ENCODE assay signal across 1 cellular context in the genomic region with DNA sequence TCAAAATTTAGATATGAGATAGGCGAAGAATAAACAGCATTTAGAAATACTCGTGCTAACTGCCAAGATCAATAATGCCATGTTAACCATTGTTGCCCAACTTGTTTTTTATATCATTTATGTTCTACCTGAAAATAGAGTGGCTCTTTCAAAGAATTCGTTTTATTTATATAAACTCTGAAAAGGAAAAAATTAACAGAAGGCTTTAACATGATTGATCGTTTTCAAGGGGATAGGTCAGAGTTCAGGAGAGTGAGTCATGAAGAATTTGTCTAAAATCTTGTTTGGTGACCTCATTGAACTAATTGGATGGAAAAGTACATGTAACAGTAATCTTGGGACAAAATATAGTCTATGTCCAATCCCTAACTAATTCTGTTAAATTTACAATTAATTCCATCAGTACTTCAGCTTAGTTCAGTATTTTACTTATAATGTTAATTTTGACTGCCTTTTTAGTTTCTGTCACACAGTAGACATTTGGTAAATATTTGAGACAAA.
TF ChIP-seq lines count a peak whose summit lies in the region.

No MANE protein-coding gene starts in this region.

TF ChIP-seq in HepG2, 621 proteins besides CTCF, POLR2A, EP300 and RAD21 (continued from another document and continues in another):
- TF ChIP-seq, protein P1, sequence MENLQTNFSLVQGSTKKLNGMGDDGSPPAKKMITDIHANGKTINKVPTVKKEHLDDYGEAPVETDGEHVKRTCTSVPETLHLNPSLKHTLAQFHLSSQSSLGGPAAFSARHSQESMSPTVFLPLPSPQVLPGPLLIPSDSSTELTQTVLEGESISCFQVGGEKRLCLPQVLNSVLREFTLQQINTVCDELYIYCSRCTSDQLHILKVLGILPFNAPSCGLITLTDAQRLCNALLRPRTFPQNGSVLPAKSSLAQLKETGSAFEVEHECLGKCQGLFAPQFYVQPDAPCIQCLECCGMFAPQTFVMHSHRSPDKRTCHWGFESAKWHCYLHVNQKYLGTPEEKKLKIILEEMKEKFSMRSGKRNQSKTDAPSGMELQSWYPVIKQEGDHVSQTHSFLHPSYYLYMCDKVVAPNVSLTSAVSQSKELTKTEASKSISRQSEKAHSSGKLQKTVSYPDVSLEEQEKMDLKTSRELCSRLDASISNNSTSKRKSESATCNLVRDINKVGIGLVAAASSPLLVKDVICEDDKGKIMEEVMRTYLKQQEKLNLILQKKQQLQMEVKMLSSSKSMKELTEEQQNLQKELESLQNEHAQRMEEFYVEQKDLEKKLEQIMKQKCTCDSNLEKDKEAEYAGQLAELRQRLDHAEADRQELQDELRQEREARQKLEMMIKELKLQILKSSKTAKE (CRISPR knock-in tag; IDR thresholded peaks at IDR 0.05; ENCODE audit: borderline replicate concordance) = no peak; the same call in 1 of the 2 replicates
- TF ChIP-seq KDM5A (IDR thresholded peaks at IDR 0.05; ENCODE audit: borderline replicate concordance, low read length) (no peak), ATM (IDR thresholded peaks at IDR 0.05; ENCODE audit: borderline replicate concordance) (no peak), ASH2L (IDR thresholded peaks at IDR 0.05; ENCODE audit: insufficient read length, low read depth, low read length) (peak; percentile 68), ZNF34 (CRISPR knock-in tag; IDR thresholded peaks at IDR 0.05; ENCODE audit: borderline replicate concordance) (0 out of 2 replicates have a peak, but pooled peaks have one; percentile 58), TRIM24 (CRISPR knock-in tag; IDR thresholded peaks at IDR 0.05) (no peak), CEBPG (CRISPR knock-in tag; IDR thresholded peaks at IDR 0.05) (peak; percentile 81), SCMH1 (CRISPR knock-in tag; IDR thresholded peaks at IDR 0.05; ENCODE audit: borderline replicate concordance) (no peak), ZNF547 (CRISPR knock-in tag; IDR thresholded peaks at IDR 0.05) (no peak), DNMT1 (CRISPR knock-in tag; IDR thresholded peaks at IDR 0.05) (no peak), PLRG1 (conservative IDR thresholded peaks at IDR 0.05) (no peak), XRCC5 (optimal IDR thresholded peaks at IDR 0.05; ENCODE audit: low read length) (no peak), CC2D1A (CRISPR knock-in tag; IDR thresholded peaks at IDR 0.05) (no peak), TEAD3 (CRISPR knock-in tag; optimal IDR thresholded peaks at IDR 0.05; ENCODE audit: borderline replicate concordance) (peak; percentile 49), KLF16 (CRISPR knock-in tag; IDR thresholded peaks at IDR 0.05) (no peak), U2AF1 (optimal IDR thresholded peaks at IDR 0.05; ENCODE audit: low read depth, low read length) (no peak), SP5 (CRISPR knock-in tag; IDR thresholded peaks at IDR 0.05; ENCODE audit: borderline replicate concordance, low read depth) (no peak), ZBTB3 (CRISPR knock-in tag; IDR thresholded peaks at IDR 0.05; ENCODE audit: borderline replicate concordance, low read depth) (no peak), PCBP2 (optimal IDR thresholded peaks at IDR 0.05; ENCODE audit: low read depth, low read length, poor library complexity, severe bottlenecking) (no peak), IKZF4 (CRISPR knock-in tag; IDR thresholded peaks at IDR 0.05; ENCODE audit: borderline replicate concordance, low read depth, not compliant biosample characterization) (no peak), FOXA3 (CRISPR knock-in tag; IDR thresholded peaks at IDR 0.05) (peak; percentile 53; the same call in 1 of the 2 replicates), ZNF234 (CRISPR knock-in tag; conservative IDR thresholded peaks at IDR 0.05) (no peak), SATB2 (CRISPR knock-in tag; IDR thresholded peaks at IDR 0.05) (no peak), REPIN1 (CRISPR knock-in tag; IDR thresholded peaks at IDR 0.05; ENCODE audit: borderline replicate concordance, low read depth) (no peak), TBL1XR1 (IDR thresholded peaks at IDR 0.05; ENCODE audit: borderline replicate concordance, low read length, partially characterized antibody) (no peak), TOPORS (CRISPR knock-in tag; IDR thresholded peaks at IDR 0.05) (no peak), GPN1 (CRISPR knock-in tag; IDR thresholded peaks at IDR 0.05; ENCODE audit: borderline replicate concordance) (no peak), ERF (CRISPR knock-in tag; IDR thresholded peaks at IDR 0.05) (no peak), SAP130 (CRISPR knock-in tag; IDR thresholded peaks at IDR 0.05; ENCODE audit: low read depth) (peak; percentile 53), NR2F2 (IDR thresholded peaks at IDR 0.05; ENCODE audit: borderline replicate concordance, low read depth) (peak; percentile 95), JUND (CRISPR knock-in tag; IDR thresholded peaks at IDR 0.05) (peak; percentile 87), ZNF24 (IDR thresholded peaks at IDR 0.05) (no peak), KDM6A (CRISPR knock-in tag; IDR thresholded peaks at IDR 0.05; ENCODE audit: low read depth) (no peak), HMGA1 (CRISPR knock-in tag; conservative IDR thresholded peaks at IDR 0.05) (no peak), ZNF446 (CRISPR knock-in tag; IDR thresholded peaks at IDR 0.05) (no peak), NFIC (IDR thresholded peaks at IDR 0.05; ENCODE audit: low read length) (peak; percentile 82; the same call in 1 of the 2 replicates), ZNF12 (CRISPR knock-in tag; IDR thresholded peaks at IDR 0.05) (no peak), SALL2 (CRISPR knock-in tag; IDR thresholded peaks at IDR 0.05) (no peak), ZNF256 (CRISPR knock-in tag; conservative IDR thresholded peaks at IDR 0.05) (no peak), SMAD9 (CRISPR knock-in tag; IDR thresholded peaks at IDR 0.05) (no peak), SYNCRIP (IDR thresholded peaks at IDR 0.05; ENCODE audit: insufficient read depth, low read depth, low read length) (no peak), ETV5 (CRISPR knock-in tag; IDR thresholded peaks at IDR 0.05; ENCODE audit: borderline replicate concordance) (no peak), ZNF30 (CRISPR knock-in tag; IDR thresholded peaks at IDR 0.05) (no peak)
- TF ChIP-seq, protein P2, sequence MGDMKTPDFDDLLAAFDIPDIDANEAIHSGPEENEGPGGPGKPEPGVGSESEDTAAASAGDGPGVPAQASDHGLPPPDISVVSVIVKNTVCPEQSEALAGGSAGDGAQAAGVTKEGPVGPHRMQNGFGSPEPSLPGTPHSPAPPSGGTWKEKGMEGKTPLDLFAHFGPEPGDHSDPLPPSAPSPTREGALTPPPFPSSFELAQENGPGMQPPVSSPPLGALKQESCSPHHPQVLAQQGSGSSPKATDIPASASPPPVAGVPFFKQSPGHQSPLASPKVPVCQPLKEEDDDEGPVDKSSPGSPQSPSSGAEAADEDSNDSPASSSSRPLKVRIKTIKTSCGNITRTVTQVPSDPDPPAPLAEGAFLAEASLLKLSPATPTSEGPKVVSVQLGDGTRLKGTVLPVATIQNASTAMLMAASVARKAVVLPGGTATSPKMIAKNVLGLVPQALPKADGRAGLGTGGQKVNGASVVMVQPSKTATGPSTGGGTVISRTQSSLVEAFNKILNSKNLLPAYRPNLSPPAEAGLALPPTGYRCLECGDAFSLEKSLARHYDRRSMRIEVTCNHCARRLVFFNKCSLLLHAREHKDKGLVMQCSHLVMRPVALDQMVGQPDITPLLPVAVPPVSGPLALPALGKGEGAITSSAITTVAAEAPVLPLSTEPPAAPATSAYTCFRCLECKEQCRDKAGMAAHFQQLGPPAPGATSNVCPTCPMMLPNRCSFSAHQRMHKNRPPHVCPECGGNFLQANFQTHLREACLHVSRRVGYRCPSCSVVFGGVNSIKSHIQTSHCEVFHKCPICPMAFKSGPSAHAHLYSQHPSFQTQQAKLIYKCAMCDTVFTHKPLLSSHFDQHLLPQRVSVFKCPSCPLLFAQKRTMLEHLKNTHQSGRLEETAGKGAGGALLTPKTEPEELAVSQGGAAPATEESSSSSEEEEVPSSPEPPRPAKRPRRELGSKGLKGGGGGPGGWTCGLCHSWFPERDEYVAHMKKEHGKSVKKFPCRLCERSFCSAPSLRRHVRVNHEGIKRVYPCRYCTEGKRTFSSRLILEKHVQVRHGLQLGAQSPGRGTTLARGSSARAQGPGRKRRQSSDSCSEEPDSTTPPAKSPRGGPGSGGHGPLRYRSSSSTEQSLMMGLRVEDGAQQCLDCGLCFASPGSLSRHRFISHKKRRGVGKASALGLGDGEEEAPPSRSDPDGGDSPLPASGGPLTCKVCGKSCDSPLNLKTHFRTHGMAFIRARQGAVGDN (CRISPR knock-in tag; IDR thresholded peaks at IDR 0.05) = no peak
- TF ChIP-seq, protein P3, sequence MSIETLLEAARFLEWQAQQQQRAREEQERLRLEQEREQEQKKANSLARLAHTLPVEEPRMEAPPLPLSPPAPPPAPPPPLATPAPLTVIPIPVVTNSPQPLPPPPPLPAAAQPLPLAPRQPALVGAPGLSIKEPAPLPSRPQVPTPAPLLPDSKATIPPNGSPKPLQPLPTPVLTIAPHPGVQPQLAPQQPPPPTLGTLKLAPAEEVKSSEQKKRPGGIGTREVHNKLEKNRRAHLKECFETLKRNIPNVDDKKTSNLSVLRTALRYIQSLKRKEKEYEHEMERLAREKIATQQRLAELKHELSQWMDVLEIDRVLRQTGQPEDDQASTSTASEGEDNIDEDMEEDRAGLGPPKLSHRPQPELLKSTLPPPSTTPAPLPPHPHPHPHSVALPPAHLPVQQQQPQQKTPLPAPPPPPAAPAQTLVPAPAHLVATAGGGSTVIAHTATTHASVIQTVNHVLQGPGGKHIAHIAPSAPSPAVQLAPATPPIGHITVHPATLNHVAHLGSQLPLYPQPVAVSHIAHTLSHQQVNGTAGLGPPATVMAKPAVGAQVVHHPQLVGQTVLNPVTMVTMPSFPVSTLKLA (IDR thresholded peaks at IDR 0.05) = no peak
- TF ChIP-seq, protein P4, sequence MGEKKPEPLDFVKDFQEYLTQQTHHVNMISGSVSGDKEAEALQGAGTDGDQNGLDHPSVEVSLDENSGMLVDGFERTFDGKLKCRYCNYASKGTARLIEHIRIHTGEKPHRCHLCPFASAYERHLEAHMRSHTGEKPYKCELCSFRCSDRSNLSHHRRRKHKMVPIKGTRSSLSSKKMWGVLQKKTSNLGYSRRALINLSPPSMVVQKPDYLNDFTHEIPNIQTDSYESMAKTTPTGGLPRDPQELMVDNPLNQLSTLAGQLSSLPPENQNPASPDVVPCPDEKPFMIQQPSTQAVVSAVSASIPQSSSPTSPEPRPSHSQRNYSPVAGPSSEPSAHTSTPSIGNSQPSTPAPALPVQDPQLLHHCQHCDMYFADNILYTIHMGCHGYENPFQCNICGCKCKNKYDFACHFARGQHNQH (CRISPR knock-in tag; IDR thresholded peaks at IDR 0.05) = no peak
- TF ChIP-seq, protein P5, sequence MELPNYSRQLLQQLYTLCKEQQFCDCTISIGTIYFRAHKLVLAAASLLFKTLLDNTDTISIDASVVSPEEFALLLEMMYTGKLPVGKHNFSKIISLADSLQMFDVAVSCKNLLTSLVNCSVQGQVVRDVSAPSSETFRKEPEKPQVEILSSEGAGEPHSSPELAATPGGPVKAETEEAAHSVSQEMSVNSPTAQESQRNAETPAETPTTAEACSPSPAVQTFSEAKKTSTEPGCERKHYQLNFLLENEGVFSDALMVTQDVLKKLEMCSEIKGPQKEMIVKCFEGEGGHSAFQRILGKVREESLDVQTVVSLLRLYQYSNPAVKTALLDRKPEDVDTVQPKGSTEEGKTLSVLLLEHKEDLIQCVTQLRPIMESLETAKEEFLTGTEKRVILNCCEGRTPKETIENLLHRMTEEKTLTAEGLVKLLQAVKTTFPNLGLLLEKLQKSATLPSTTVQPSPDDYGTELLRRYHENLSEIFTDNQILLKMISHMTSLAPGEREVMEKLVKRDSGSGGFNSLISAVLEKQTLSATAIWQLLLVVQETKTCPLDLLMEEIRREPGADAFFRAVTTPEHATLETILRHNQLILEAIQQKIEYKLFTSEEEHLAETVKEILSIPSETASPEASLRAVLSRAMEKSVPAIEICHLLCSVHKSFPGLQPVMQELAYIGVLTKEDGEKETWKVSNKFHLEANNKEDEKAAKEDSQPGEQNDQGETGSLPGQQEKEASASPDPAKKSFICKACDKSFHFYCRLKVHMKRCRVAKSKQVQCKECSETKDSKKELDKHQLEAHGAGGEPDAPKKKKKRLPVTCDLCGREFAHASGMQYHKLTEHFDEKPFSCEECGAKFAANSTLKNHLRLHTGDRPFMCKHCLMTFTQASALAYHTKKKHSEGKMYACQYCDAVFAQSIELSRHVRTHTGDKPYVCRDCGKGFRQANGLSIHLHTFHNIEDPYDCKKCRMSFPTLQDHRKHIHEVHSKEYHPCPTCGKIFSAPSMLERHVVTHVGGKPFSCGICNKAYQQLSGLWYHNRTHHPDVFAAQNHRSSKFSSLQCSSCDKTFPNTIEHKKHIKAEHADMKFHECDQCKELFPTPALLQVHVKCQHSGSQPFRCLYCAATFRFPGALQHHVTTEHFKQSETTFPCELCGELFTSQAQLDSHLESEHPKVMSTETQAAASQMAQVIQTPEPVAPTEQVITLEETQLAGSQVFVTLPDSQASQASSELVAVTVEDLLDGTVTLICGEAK (IDR thresholded peaks at IDR 0.05) = no peak
- TF ChIP-seq, protein P5 (CRISPR knock-in tag; IDR thresholded peaks at IDR 0.05) = no peak
- TF ChIP-seq, protein P6, sequence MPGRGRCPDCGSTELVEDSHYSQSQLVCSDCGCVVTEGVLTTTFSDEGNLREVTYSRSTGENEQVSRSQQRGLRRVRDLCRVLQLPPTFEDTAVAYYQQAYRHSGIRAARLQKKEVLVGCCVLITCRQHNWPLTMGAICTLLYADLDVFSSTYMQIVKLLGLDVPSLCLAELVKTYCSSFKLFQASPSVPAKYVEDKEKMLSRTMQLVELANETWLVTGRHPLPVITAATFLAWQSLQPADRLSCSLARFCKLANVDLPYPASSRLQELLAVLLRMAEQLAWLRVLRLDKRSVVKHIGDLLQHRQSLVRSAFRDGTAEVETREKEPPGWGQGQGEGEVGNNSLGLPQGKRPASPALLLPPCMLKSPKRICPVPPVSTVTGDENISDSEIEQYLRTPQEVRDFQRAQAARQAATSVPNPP (CRISPR knock-in tag; IDR thresholded peaks at IDR 0.05) = no peak
